ENCODE assay signal across 8 cellular contexts in genomic region chr12:57213068-57213715, GRCh38. TPM values are rescaled to one million over a fixed set of nuclear protein-coding genes. Genes with fewer than 3 reads are reported as not detected.
DNase-seq lines count a peak whose midpoint lies in the region; ATAC-seq, FAIRE-seq and TF ChIP-seq lines count a peak whose summit lies in the region.

No MANE protein-coding gene starts in this region.

- H3K27me3 ChIP-seq in bronchial epithelial cell (ENCODE audit: control insufficient read depth, insufficient read depth, low read length) = peaks cover 14% of the 10 kb centered on the region

- FAIRE-seq in bronchial epithelial cell (lab: Jason Lieb, UNC) = no peak

- peak; percentile 96 for TF ChIP-seq CTCF in bronchial epithelial cell (IDR thresholded peaks at IDR 0.05; ENCODE audit: insufficient read depth, low read length, severe bottlenecking)

- ATAC-seq in HG02852 (IDR thresholded peaks at IDR 0.05; ENCODE audit: unreplicated experiment) (peak; percentile 34), GM21360 (IDR thresholded peaks at IDR 0.05; ENCODE audit: unreplicated experiment) (no peak)

- peak; percentile 88 for DNase-seq in DMS 273 (lab: John Stamatoyannopoulos, UW; ENCODE audit: unreplicated experiment)
- DNase-seq in NCI-H2227 (lab: John Stamatoyannopoulos, UW; ENCODE audit: unreplicated experiment) = peak; percentile 83
- peak; percentile 66 for DNase-seq in activated CD4-positive, CD25-positive, alpha-beta regulatory T cell treated with anti-CD3 and anti-CD28 coated beads, Interleukin-2, amount 50 U/mL, for 16 hours (ENCODE audit: low read depth, low spot score)
- DNase-seq in bronchial epithelial cell (ENCODE audit: low read depth) = peak; percentile 64
- peak; percentile 94 for DNase-seq in islet precursor cell
- peak; percentile 78 to 82 for DNase-seq in stimulated activated CD4-positive, alpha-beta T cell treated with anti-CD3 and anti-CD28 coated beads, Interleukin-1b, Interleukin-23, amount 100 ng/mL, for 4 hours (ENCODE audit: low read depth in 2 of 2)

- H3K36me3 ChIP-seq in bronchial epithelial cell (ENCODE audit: control insufficient read depth, insufficient read depth, low read length) = peaks cover 14% of the 10 kb centered on the region

- no peak overlapping the region for H3K4me3 ChIP-seq in bronchial epithelial cell (ENCODE audit: low read depth, low read length)

RNA-seq across cellular contexts. Expression of gene NXPH4, which starts 3.4 kb away (rescaled TPM):
- total RNA-seq in bronchial epithelial cell = 0.53 and 1.9 TPM in 2 replicates

RNA-seq across cellular contexts. Expression of gene SHMT2, which starts 16.3 kb away (rescaled TPM):
- 357 and 413 TPM in 2 replicates for total RNA-seq in bronchial epithelial cell

RNA-seq across cellular contexts. Expression of gene STAC3, which starts 37.8 kb away (rescaled TPM):
- total RNA-seq in bronchial epithelial cell = 0.26 and 0.51 TPM in 2 replicates
